In genomic region chr1:228309548-228310067, GRCh38 we compare ENCODE assay signal across 28 cellular contexts.
DNase-seq lines count a peak whose midpoint lies in the region; ATAC-seq and TF ChIP-seq lines count a peak whose summit lies in the region.
"Had no signal": no experiment of that assay in that cellular context is flagged by ENCODE, and none has a peak within 500 bp of the region (broad histone marks: within the 10 kb centered on the region; RNA-seq: fewer than 3 reads in every experiment).

No MANE protein-coding gene starts in this region.

- TF ChIP-seq CTCF in stomach (IDR thresholded peaks at IDR 0.05) = no peak

- POLR2A ChIA-PET in HEK293T (lab: Yijun Ruan, JAX) = no interaction called here

- H3K27ac ChIP-seq in stomach = no peak overlapping the region
- H3K27ac ChIP-seq: KMS-11, PC-9 had no signal

- 88 to 99% (median 95%) methylated on average over 5 of the region's 5 CpGs for WGBS in stomach, 5 donors

- no peak for ATAC-seq in activated T-cell treated with anti-CD3 and anti-CD28 coated beads, Interleukin-2, amount 50 U/mL, for 72 hours (replicated peaks in 1 of 2)
- ATAC-seq in left lobe of liver = no peak
- ATAC-seq: GM12878, Right ventricle myocardium inferior had no signal

- H3K27me3 Mint-ChIP-seq in activated T-cell treated with anti-CD3 and anti-CD28 coated beads, Interleukin-2, amount 50 U/mL, for 24 hours = no peaks in the 10 kb centered on the region
- no peaks in the 10 kb centered on the region for H3K27me3 Mint-ChIP-seq in activated T-cell treated with anti-CD3 and anti-CD28 coated beads, Interleukin-2, amount 50 U/mL, for 72 hours (ENCODE audit: low read depth)
- H3K27me3 Mint-ChIP-seq: CD8-positive, alpha-beta memory T cell had no signal

- intact Hi-C loops in stomach (cut with DNase I; ENCODE audit: low total_unique reads) = no loop called here

- peak; percentile 16 for DNase-seq in activated T-cell treated with anti-CD3 and anti-CD28 coated beads, Interleukin-2, amount 50 U/mL, for 24 hours
- DNase-seq in activated T-cell treated with anti-CD3 and anti-CD28 coated beads, Interleukin-2, amount 50 U/mL, for 72 hours = no peak
- DNase-seq in HEK293T (ENCODE audit: extremely low spot score) (no peak), left lobe of liver (ENCODE audit: low spot score) (peak; percentile 41), stomach (peak; percentile 22), NOMO-1 (lab: John Stamatoyannopoulos, UW; ENCODE audit: unreplicated experiment in 2 of 2) (no peak)
- no peak for DNase-seq in activated CD4-positive, alpha-beta T cell treated with anti-CD3 and anti-CD28 coated beads for 1 hour
- DNase-seq: ACHN; DMS 273 treated with DMSO at 0.1 percent for 48 hours; DMS79; EL; GDM1; HFFc6; MM.1S; NCI-H2029; NCI-H446; NCI-H524 treated with DMSO at 0.1 percent for 48 hours; NCI-H774; NK-92 treated with Interleukin-12 subunit alpha and Interleukin-12 subunit beta, amount 100 ng/mL, for 24 hours; PC-9 had no signal

- CTCF ChIA-PET in HEK293T (lab: Yijun Ruan, JAX) = interaction anchor here (0.7 kb wide), 1 partner anchor 23 kb away, joined by 3 read pairs; no protein-coding TSS in a partner anchor

- H3K4me3 Mint-ChIP-seq in activated T-cell treated with anti-CD3 and anti-CD28 coated beads, Interleukin-2, amount 50 U/mL, for 24 hours = no peak overlapping the region
- no peak overlapping the region for H3K4me3 Mint-ChIP-seq in activated T-cell treated with anti-CD3 and anti-CD28 coated beads, Interleukin-2, amount 50 U/mL, for 72 hours
- H3K4me3 Mint-ChIP-seq: CD14-positive monocyte; CD8-positive, alpha-beta memory T cell; GM23338; H9; HFFc6 had no signal

- peaks cover 0 to 2% (median 0%) of the 10 kb centered on the region in 4 donors for H3K36me3 ChIP-seq in stomach
- H3K36me3 ChIP-seq: BE2C had no signal

- no peak for TF ChIP-seq POLR2A in stomach (IDR thresholded peaks at IDR 0.05)

- H3K4me1 Mint-ChIP-seq in activated T-cell treated with anti-CD3 and anti-CD28 coated beads, Interleukin-2, amount 50 U/mL, for 24 hours (ENCODE audit: low read depth) = no peaks in the 10 kb centered on the region
- no peaks in the 10 kb centered on the region for H3K4me1 Mint-ChIP-seq in activated T-cell treated with anti-CD3 and anti-CD28 coated beads, Interleukin-2, amount 50 U/mL, for 72 hours (ENCODE audit: low read depth)
- H3K4me1 Mint-ChIP-seq: CD14-positive monocyte; CD8-positive, alpha-beta memory T cell; GM23338; H9 had no signal

- no peaks in the 10 kb centered on the region for H3K4me1 ChIP-seq in stomach
- H3K4me1 ChIP-seq: BE2C had no signal

- no peak overlapping the region for H3K4me3 ChIP-seq in stomach
- H3K4me3 ChIP-seq: GM12878, GM23338, PC-9 had no signal

- H3K9me3 Mint-ChIP-seq in activated T-cell treated with anti-CD3 and anti-CD28 coated beads, Interleukin-2, amount 50 U/mL, for 24 hours = peaks cover 3% of the 10 kb centered on the region
- H3K9me3 Mint-ChIP-seq in activated T-cell treated with anti-CD3 and anti-CD28 coated beads, Interleukin-2, amount 50 U/mL, for 72 hours = peaks cover under 1 to 3% of the 10 kb centered on the region in 2 donors

- H3K27me3 ChIP-seq in stomach = peaks cover 0 to 7% (median 0%) of the 10 kb centered on the region in 3 donors
- H3K27me3 ChIP-seq: BE2C had no signal

- H3K36me3 Mint-ChIP-seq in activated T-cell treated with anti-CD3 and anti-CD28 coated beads, Interleukin-2, amount 50 U/mL, for 24 hours (ENCODE audit: low read depth) = no peaks in the 10 kb centered on the region
- peaks cover 0 to 3% of the 10 kb centered on the region in 2 donors for H3K36me3 Mint-ChIP-seq in activated T-cell treated with anti-CD3 and anti-CD28 coated beads, Interleukin-2, amount 50 U/mL, for 72 hours (ENCODE audit: insufficient read depth in 2 of 2)
- H3K36me3 Mint-ChIP-seq: CD14-positive monocyte had no signal

- peaks cover 0 to 27% (median 16%) of the 10 kb centered on the region in 4 donors for H3K9me3 ChIP-seq in stomach
- H3K9me3 ChIP-seq: BE2C had no signal

- no peak for TF ChIP-seq EP300 in stomach (IDR thresholded peaks at IDR 0.05)

- no peak overlapping the region for H3K27ac Mint-ChIP-seq in activated T-cell treated with anti-CD3 and anti-CD28 coated beads, Interleukin-2, amount 50 U/mL, for 24 hours
- no peak overlapping the region for H3K27ac Mint-ChIP-seq in activated T-cell treated with anti-CD3 and anti-CD28 coated beads, Interleukin-2, amount 50 U/mL, for 72 hours
- H3K27ac Mint-ChIP-seq: CD14-positive monocyte, GM23338, H9, HFFc6 had no signal

TF ChIP-seq in HEK293T, 16 proteins besides CTCF, POLR2A, EP300 and RAD21:
- no peak for TF ChIP-seq CTBP1 (IDR thresholded peaks at IDR 0.05; ENCODE audit: borderline replicate concordance)
- TF ChIP-seq SUZ12 (IDR thresholded peaks at IDR 0.05) = no peak
- TF ChIP-seq TARDBP (IDR thresholded peaks at IDR 0.05) = no peak
- TF ChIP-seq PKNOX1 (IDR thresholded peaks at IDR 0.05) = no peak
- TF ChIP-seq FOXK2 (IDR thresholded peaks at IDR 0.05) = no peak
- TF ChIP-seq FOXM1 (IDR thresholded peaks at IDR 0.05; ENCODE audit: borderline replicate concordance) = no peak
- no peak for TF ChIP-seq BHLHE40 (IDR thresholded peaks at IDR 0.05; ENCODE audit: borderline replicate concordance)
- peak; percentile 11; the same call in 1 of the 2 replicates for TF ChIP-seq ARNT (IDR thresholded peaks at IDR 0.05)
- no peak for TF ChIP-seq ELF4 (IDR thresholded peaks at IDR 0.05)
TF ChIP-seq in HEK293T: peak in this region for 1.

Comparison
In these comparisons a context has a peak if more than half of its experiments do, and no peak if none do; other contexts are left out.
1. DNase-seq: peak in activated T-cell treated with anti-CD3 and anti-CD28 coated beads, Interleukin-2, amount 50 U/mL, for 24 hours (single experiment), left lobe of liver (single experiment) and stomach (single experiment); none in activated T-cell treated with anti-CD3 and anti-CD28 coated beads, Interleukin-2, amount 50 U/mL, for 72 hours (0 of 2), HEK293T (single experiment), NOMO-1 (0 of 2) and activated CD4-positive, alpha-beta T cell treated with anti-CD3 and anti-CD28 coated beads for 1 hour (single experiment).